13 cellular contexts compared by ENCODE assay signal in the genomic region with DNA sequence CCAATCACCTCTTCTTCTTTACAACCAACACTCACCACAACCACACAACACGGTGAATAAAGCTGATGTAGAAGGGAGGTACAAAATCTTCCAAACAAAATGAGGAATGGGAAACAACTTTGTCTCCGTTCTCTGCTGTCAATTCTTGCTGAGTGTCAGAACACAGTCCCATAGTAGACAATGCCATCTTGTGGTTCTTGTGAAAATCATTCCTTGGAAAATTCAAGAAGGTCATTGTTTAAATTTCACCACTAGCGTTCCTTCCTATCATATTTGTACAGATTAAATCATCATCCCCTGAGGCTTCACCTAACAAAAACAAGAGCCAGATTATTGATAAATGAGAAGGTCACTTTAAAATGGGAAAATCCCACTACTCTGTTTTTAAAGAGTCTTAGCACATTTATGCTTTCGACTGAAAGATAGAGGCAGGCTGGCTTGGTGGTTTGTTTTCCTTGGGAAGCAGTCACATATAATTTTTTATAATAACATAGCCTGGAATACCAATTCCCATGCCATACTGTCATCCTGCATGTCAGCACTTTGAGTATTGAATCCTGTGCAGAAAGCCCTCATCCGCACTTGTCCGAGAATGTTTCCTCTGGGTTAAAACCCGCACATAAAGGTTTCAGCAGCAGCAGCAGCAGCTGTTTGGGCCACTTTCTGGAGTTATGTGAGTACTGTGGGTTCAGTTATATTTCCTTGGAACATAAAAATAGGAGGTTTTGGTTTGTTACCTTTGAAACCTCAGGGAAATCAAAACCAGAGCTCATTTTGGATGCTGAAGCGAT.
DNase-seq lines count a peak whose midpoint lies in the region; ATAC-seq and TF ChIP-seq lines count a peak whose summit lies in the region.
"Had no signal": no experiment of that assay in that cellular context is flagged by ENCODE, and none has a peak within 500 bp of the region (broad histone marks: within the 10 kb centered on the region; RNA-seq: fewer than 3 reads in every experiment).

No MANE protein-coding gene starts in this region.

- peaks cover 0 to 3% (median 0%) of the 10 kb centered on the region in 3 donors for H3K9me3 ChIP-seq in gastroesophageal sphincter
- no peaks in the 10 kb centered on the region for H3K9me3 ChIP-seq in CD4-positive, alpha-beta T cell (ENCODE audit: control insufficient read depth, low read length)
- H3K9me3 ChIP-seq: thoracic aorta had no signal

- TF ChIP-seq CTCF in gastroesophageal sphincter (IDR thresholded peaks at IDR 0.05): no peak
- no peak for TF ChIP-seq CTCF in CD4-positive, alpha-beta T cell (IDR thresholded peaks at IDR 0.05)

- H3K36me3 ChIP-seq in gastroesophageal sphincter: no peaks in the 10 kb centered on the region
- H3K36me3 ChIP-seq: thoracic aorta had no signal

- peaks cover 11% of the 10 kb centered on the region for H3K27me3 ChIP-seq in gastroesophageal sphincter
- no peaks in the 10 kb centered on the region for H3K27me3 ChIP-seq in CD4-positive, alpha-beta T cell (ENCODE audit: control insufficient read depth, insufficient read depth, low read length)

- no peak overlapping the region for H3K4me3 ChIP-seq in gastroesophageal sphincter
- H3K4me3 ChIP-seq: thoracic aorta had no signal

- peaks cover 35% of the 10 kb centered on the region for H3K27me3 Mint-ChIP-seq in CD4-positive, alpha-beta T cell

- peaks cover 8% of the 10 kb centered on the region for H3K9me3 Mint-ChIP-seq in CD4-positive, alpha-beta T cell
- H3K9me3 Mint-ChIP-seq: CD8-positive, alpha-beta T cell had no signal

- TF ChIP-seq EP300 in gastroesophageal sphincter (IDR thresholded peaks at IDR 0.05): no peak

- H3K4me1 Mint-ChIP-seq in CD4-positive, alpha-beta T cell (ENCODE audit: low read depth): no peaks in the 10 kb centered on the region

- no peak overlapping the region for H3K27ac Mint-ChIP-seq in CD4-positive, alpha-beta T cell
- H3K27ac Mint-ChIP-seq: CD8-positive, alpha-beta T cell had no signal

- peak; percentile 59 for ATAC-seq in esophagus mucosa
- no peak for ATAC-seq in gastroesophageal sphincter
- ATAC-seq in CD4-positive, alpha-beta T cell (ENCODE audit: poor library complexity): no peak
- ATAC-seq: CD8-positive, alpha-beta T cell had no signal

- H3K27ac ChIP-seq in gastroesophageal sphincter: no peak overlapping the region
- H3K27ac ChIP-seq in CD4-positive, alpha-beta T cell (ENCODE audit: low read depth, low read length): no peak overlapping the region
- H3K27ac ChIP-seq: thoracic aorta had no signal

- TF ChIP-seq POLR2A in gastroesophageal sphincter (IDR thresholded peaks at IDR 0.05): no peak

- DNase-seq in SKM-1 treated with dmso at 0.1 percent for 144 hours (lab: John Stamatoyannopoulos, UW; ENCODE audit: unreplicated experiment) (peak; percentile 8), SKM-1 (lab: John Stamatoyannopoulos, UW; ENCODE audit: unreplicated experiment) (no peak), NCI-H460 (ENCODE audit: extremely low read depth, low read depth) (peak; percentile 2), stromal cell of bone marrow (ENCODE audit: low read depth) (peak; percentile 11), NCI-H774 (lab: John Stamatoyannopoulos, UW) (no peak)
- DNase-seq in CD4-positive, alpha-beta T cell: no peak
- DNase-seq: CD8-positive, alpha-beta T cell; central memory CD4-positive, alpha-beta T cell; kidney; NCI-H69 had no signal

- 54 to 55% methylated on average over 6 to 8 of the region's 8 CpGs for WGBS in gastroesophageal sphincter (ENCODE audit: low coverage in 1 of 2), 2 donors

- H3K4me3 Mint-ChIP-seq in CD4-positive, alpha-beta T cell: no peak overlapping the region
- H3K4me3 Mint-ChIP-seq: CD8-positive, alpha-beta T cell had no signal

- intact Hi-C loops in CD4-positive, alpha-beta T cell (cut with DNase I, micrococcal nuclease): no loop called here

- no peaks in the 10 kb centered on the region for H3K4me1 ChIP-seq in gastroesophageal sphincter

- H3K36me3 Mint-ChIP-seq in CD4-positive, alpha-beta T cell (ENCODE audit: low read depth): no peaks in the 10 kb centered on the region
- H3K36me3 Mint-ChIP-seq: CD8-positive, alpha-beta T cell had no signal

- CTCF ChIA-PET in CD4-positive, alpha-beta T cell (lab: Charles Lee): no interaction called here

- POLR2A ChIA-PET in CD4-positive, alpha-beta T cell (lab: Charles Lee): no interaction called here

Comparison
In these comparisons a context has a peak if more than half of its experiments do, and no peak if none do; other contexts are left out.
1. DNase-seq: peak in SKM-1 treated with dmso at 0.1 percent for 144 hours (single experiment), NCI-H460 (single experiment) and stromal cell of bone marrow (single experiment); none in SKM-1 (single experiment), NCI-H774 (single experiment) and CD4-positive, alpha-beta T cell (0 of 10).